In genomic region chr11:74675761-74676160, GRCh38 we compare ENCODE assay signal across 21 cellular contexts. TPM values are rescaled to one million over a fixed set of nuclear protein-coding genes. Genes with fewer than 3 reads are reported as not detected.
A peak's percentile ranks its signal among the peaks of the same experiment; 100 is the strongest.
DNase-seq lines count a peak whose midpoint lies in the region; ATAC-seq, FAIRE-seq and TF ChIP-seq lines count a peak whose summit lies in the region.
"Had no signal": no experiment of that assay in that cellular context is flagged by ENCODE, and none has a peak within 500 bp of the region (broad histone marks: within the 10 kb centered on the region; RNA-seq: fewer than 3 reads in every experiment).

No MANE protein-coding gene starts in this region.

- H3K27me3 ChIP-seq in left ventricle myocardium inferior (ENCODE audit: low read depth): no peaks in the 10 kb centered on the region
- no peaks in the 10 kb centered on the region for H3K27me3 ChIP-seq in uterus
- H3K27me3 ChIP-seq in adrenal gland: no peaks in the 10 kb centered on the region
- H3K27me3 ChIP-seq: BLaER1 treated with 17β-estradiol and CSF1 and Interleukin-3, amounts not matched to agents 10 nM and 100 nM had no signal

- TF ChIP-seq POLR2A in uterus (IDR thresholded peaks at IDR 0.05) (no peak), adrenal gland (IDR thresholded peaks at IDR 0.05) (no peak)

- H3K4me1 ChIP-seq in left ventricle myocardium inferior (peaks cover 28% of the 10 kb centered on the region), uterus (peaks cover 11 to 23% of the 10 kb centered on the region in 2 donors), adrenal gland (replicated peaks in 1 of 2) (peaks cover 0 to 8% of the 10 kb centered on the region in 2 donors)

- intact Hi-C loops in left ventricle myocardium inferior (cut with micrococcal nuclease) (no loop called here), Right ventricle myocardium inferior (cut with DNase I) (no loop called here), uterus (cut with DNase I; ENCODE audit: low total_unique reads) (no loop called here), adrenal gland (cut with DNase I) (no loop called here)

- H3K4me3 ChIP-seq in left ventricle myocardium inferior (no peak overlapping the region), uterus (no peak overlapping the region), adrenal gland (no peak overlapping the region)
- H3K4me3 ChIP-seq: BLaER1 treated with 17β-estradiol and CSF1 and Interleukin-3, amounts not matched to agents 10 nM and 100 nM had no signal

- no peaks in the 10 kb centered on the region for H3K9me3 ChIP-seq in left ventricle myocardium inferior (replicated peaks)
- H3K9me3 ChIP-seq in uterus: no peaks in the 10 kb centered on the region
- H3K9me3 ChIP-seq in adrenal gland (replicated peaks in 1 of 3): no peaks in the 10 kb centered on the region

- no peak for TF ChIP-seq CTCF in left ventricle myocardium inferior (IDR thresholded peaks at IDR 0.05; ENCODE audit: borderline replicate concordance)
- no peak for TF ChIP-seq CTCF in uterus (IDR thresholded peaks at IDR 0.05)
- no peak for TF ChIP-seq CTCF in adrenal gland (IDR thresholded peaks at IDR 0.05)

- H3K27ac ChIP-seq in left ventricle myocardium inferior (replicated peaks) (peak overlapping the region; percentile 60), uterus (peak overlapping the region; percentile 93 to 95), adrenal gland (no peak overlapping the region)
- H3K27ac ChIP-seq: BLaER1 treated with 17β-estradiol and CSF1 and Interleukin-3, amounts not matched to agents 10 nM and 100 nM had no signal

- no peaks in the 10 kb centered on the region for H3K36me3 ChIP-seq in left ventricle myocardium inferior
- H3K36me3 ChIP-seq in uterus: no peaks in the 10 kb centered on the region
- no peaks in the 10 kb centered on the region for H3K36me3 ChIP-seq in adrenal gland (replicated peaks in 1 of 2)
- H3K36me3 ChIP-seq: BLaER1 treated with 17β-estradiol and CSF1 and Interleukin-3, amounts not matched to agents 10 nM and 100 nM had no signal

- DNase-seq in left ventricle myocardium inferior (no peak), Right ventricle myocardium inferior (ENCODE audit: missing footprints) (no peak), NCI-H69 (lab: John Stamatoyannopoulos, UW) (peak; percentile 24), uterus (no peak), NCI-H345 treated with DMSO at 0.1 percent for 48 hours (lab: John Stamatoyannopoulos, UW; ENCODE audit: unreplicated experiment) (no peak), Kasumi-1 (lab: John Stamatoyannopoulos, UW) (no peak), adrenal gland (no peak)
- DNase-seq: 8988T; ACHN; Calu3; CD4-positive, CD25-positive, alpha-beta regulatory T cell; DMS153; DMS79 treated with DMSO at 0.1 percent for 48 hours; EL; HCEC 1CT; HFFc6 had no signal

- FAIRE-seq in endometrium (lab: Jason Lieb, UNC): peak; percentile 72
- FAIRE-seq: G401.6, GM12891 had no signal

- ATAC-seq in Right ventricle myocardium inferior: no peak

- 86 to 95% (median 93%) methylated on average over 3 of the region's 3 CpGs for WGBS in adrenal gland, 4 donors

RNA-seq across cellular contexts. Expression of gene CHRDL2, which starts 55.5 kb away (rescaled TPM):
- total RNA-seq in left ventricle myocardium inferior (6.5 TPM), Right ventricle myocardium inferior (34.3 TPM), uterus (100 to 1,000 TPM in 1 of 4 donors, 1 to 10 TPM in 1, under 1 TPM in 2; 0.41 to 115 (median 2.9) TPM), adrenal gland (under 1 TPM in 2 of 8 donors, not detected in 6; 0.76 to 0.95 TPM)
- polyA plus RNA-seq in adrenal gland: under 1 TPM in 2 of 3 donors, not detected in 1; 0.30 to 0.35 TPM
- total RNA-seq: Calu3; CD4-positive, CD25-positive, alpha-beta regulatory T cell; H4; HFFc6 had no signal
- polyA plus RNA-seq: CD4-positive, CD25-positive, alpha-beta regulatory T cell had no signal

Comparison
In these comparisons a context has a peak if more than half of its experiments do, and no peak if none do; other contexts are left out.
1. H3K27ac ChIP-seq: peak in left ventricle myocardium inferior (single experiment) and uterus (2 of 2); none in adrenal gland (0 of 5).